ENCODE assay signal across 19 cellular contexts in genomic region chr7:108722561-108722960, GRCh38.
DNase-seq lines count a peak whose midpoint lies in the region; ATAC-seq and TF ChIP-seq lines count a peak whose summit lies in the region.
"Had no signal": no experiment of that assay in that cellular context is flagged by ENCODE, and none has a peak within 500 bp of the region (broad histone marks: within the 10 kb centered on the region; RNA-seq: fewer than 3 reads in every experiment).

No MANE protein-coding gene starts in this region.

- no peaks in the 10 kb centered on the region for H3K36me3 ChIP-seq in OCI-LY3 (replicated peaks; ENCODE audit: low read depth, low read length)
- H3K36me3 ChIP-seq in osteoblast (ENCODE audit: insufficient read depth, low read length) = no peaks in the 10 kb centered on the region
- H3K36me3 ChIP-seq: BE2C; BLaER1 treated with 17β-estradiol and CSF1 and Interleukin-3, amounts not matched to agents 10 nM and 100 nM; HAP-1 had no signal

- H2AFZ ChIP-seq in OCI-LY3 (ENCODE audit: low read depth, low read length) = no peak overlapping the region
- H2AFZ ChIP-seq in osteoblast (ENCODE audit: low read length) = no peak overlapping the region

- H4K20me1 ChIP-seq in OCI-LY3 (ENCODE audit: insufficient read depth, low read length) (no peaks in the 10 kb centered on the region), osteoblast (ENCODE audit: insufficient read depth, low read length) (no peaks in the 10 kb centered on the region)
- H4K20me1 ChIP-seq: BLaER1 treated with 17β-estradiol and CSF1 and Interleukin-3, amounts not matched to agents 10 nM and 100 nM had no signal

- H3K27me3 ChIP-seq in OCI-LY3 (ENCODE audit: low read depth, low read length) (no peaks in the 10 kb centered on the region), osteoblast (ENCODE audit: insufficient read depth, low read length) (no peaks in the 10 kb centered on the region)
- H3K27me3 ChIP-seq: BLaER1 treated with 17β-estradiol and CSF1 and Interleukin-3, amounts not matched to agents 10 nM and 100 nM had no signal

- H3K4me1 ChIP-seq in OCI-LY3 (ENCODE audit: low read length) (peaks cover 29% of the 10 kb centered on the region), osteoblast (ENCODE audit: insufficient read depth, low read length) (peaks cover 4% of the 10 kb centered on the region)
- H3K4me1 ChIP-seq: A549, HAP-1 had no signal

- TF ChIP-seq CTCF in OCI-LY3 (IDR thresholded peaks at IDR 0.05; ENCODE audit: low read depth, low read length) (no peak), osteoblast (IDR thresholded peaks at IDR 0.05; ENCODE audit: extremely low read depth, low read depth, low read length) (no peak)

- no peak overlapping the region for H3K9ac ChIP-seq in OCI-LY3 (ENCODE audit: low read length)
- H3K9ac ChIP-seq: BLaER1 treated with 17β-estradiol and CSF1 and Interleukin-3, amounts not matched to agents 10 nM and 100 nM had no signal

- H3K4me2 ChIP-seq in OCI-LY3 (ENCODE audit: low read length) = peak overlapping the region; percentile 15
- H3K4me2 ChIP-seq in osteoblast (ENCODE audit: insufficient read depth, low read length) = no peak overlapping the region
- H3K4me2 ChIP-seq: A549 had no signal

- H3K79me2 ChIP-seq in OCI-LY3 (ENCODE audit: low read length) (no peaks in the 10 kb centered on the region), osteoblast (ENCODE audit: insufficient read depth, low read length) (no peaks in the 10 kb centered on the region)

- H3K9me3 ChIP-seq in OCI-LY3 (ENCODE audit: insufficient read depth, low read length) (no peaks in the 10 kb centered on the region), osteoblast (ENCODE audit: low read depth, low read length) (no peaks in the 10 kb centered on the region)
- H3K9me3 ChIP-seq: A549; BE2C; BLaER1 treated with 17β-estradiol and CSF1 and Interleukin-3, amounts not matched to agents 10 nM and 100 nM; HAP-1 had no signal

- H3K4me3 ChIP-seq in OCI-LY3 (ENCODE audit: low read length) (no peak overlapping the region), osteoblast (ENCODE audit: insufficient read depth, low read length) (no peak overlapping the region)
- H3K4me3 ChIP-seq: A549; BLaER1 treated with 17β-estradiol and CSF1 and Interleukin-3, amounts not matched to agents 10 nM and 100 nM; HAP-1 had no signal

- H3K27ac ChIP-seq in OCI-LY3 (ENCODE audit: low read length) (no peak overlapping the region), osteoblast (ENCODE audit: low read depth, low read length) (no peak overlapping the region)
- H3K27ac ChIP-seq: A549; BLaER1 treated with 17β-estradiol and CSF1 and Interleukin-3, amounts not matched to agents 10 nM and 100 nM had no signal

- DNase-seq in NOMO-1 treated with DMSO at 0.1 percent for 48 hours (lab: John Stamatoyannopoulos, UW; ENCODE audit: unreplicated experiment) (no peak), osteoblast (ENCODE audit: insufficient read length, low spot score, missing footprints) (no peak)
- DNase-seq: 8988T; ACHN; AML-193; BE2C; CD4-positive, alpha-beta T cell; CD8-positive, alpha-beta memory T cell; GF-D8; GOT3; HFFc6 had no signal

- ATAC-seq in GM18511 (IDR thresholded peaks at IDR 0.05; ENCODE audit: unreplicated experiment) (peak; percentile 55), HG02623 (IDR thresholded peaks at IDR 0.05; ENCODE audit: unreplicated experiment) (peak; percentile 49), HG03439 (IDR thresholded peaks at IDR 0.05; ENCODE audit: unreplicated experiment) (no peak), HG03025 (IDR thresholded peaks at IDR 0.05; ENCODE audit: low FRiP score, unreplicated experiment) (no peak)
- ATAC-seq: A549 had no signal

Comparison
In these comparisons a context has a peak if more than half of its experiments do, and no peak if none do; other contexts are left out.
1. ATAC-seq: peak in GM18511 (single experiment) and HG02623 (single experiment); none in HG03439 (single experiment) and HG03025 (single experiment).